ENCODE assay signal across 26 cellular contexts in genomic region chr10:114955984-114956383, GRCh38.
"Had no signal": no experiment of that assay in that cellular context is flagged by ENCODE, and none has a peak within 500 bp of the region (broad histone marks: within the 10 kb centered on the region; RNA-seq: fewer than 3 reads in every experiment).

No MANE protein-coding gene starts in this region.

- FAIRE-seq: astrocyte, small intestine had no signal

- H3K79me2 ChIP-seq: parathyroid adenoma had no signal

- H3K27me3 Mint-ChIP-seq: activated naive CD8-positive, alpha-beta T cell; natural killer cell treated with Interleukin-12 subunit alpha and Interleukin-12 subunit beta and Interleukin-15 and Interleukin-18, amount 100 ng/mL, for 72 hours; T-cell had no signal

- H3K9ac ChIP-seq: parathyroid adenoma had no signal

- H3K9me3 Mint-ChIP-seq: activated T-helper 1 cell treated with anti-CD3 and anti-CD28 coated beads, Interleukin-12 subunit alpha, Interleukin-12 subunit beta, Interleukin-2, Interleukin-4 antibody, amounts not matched to agents 30 ng/mL and 10 ng/mL and 1 ng/mL, durations not matched to agents 14 hours and 24 hours and 36 hours; natural killer cell treated with Interleukin-12 subunit alpha and Interleukin-12 subunit beta and Interleukin-15 and Interleukin-18, amount 100 ng/mL, for 72 hours; stimulated activated effector memory CD8-positive, alpha-beta T cell treated with anti-CD3 and anti-CD28 coated beads, Interleukin-12 subunit alpha, Interleukin-12 subunit beta, amount 100 ng/mL, for 72 hours; T-cell; T-helper 2 cell treated with Interferon-gamma antibody and Interleukin-4, amounts not matched to agents 5 μg/mL and 100 μg/mL, for 36 hours had no signal

- DNase-seq: activated CD4-positive, alpha-beta T cell treated with anti-CD3 and anti-CD28 coated beads, Interleukin-2, amount 50 U/mL, for 1 hour; activated CD4-positive, CD25-positive, alpha-beta regulatory T cell treated with anti-CD3 and anti-CD28 coated beads, Interleukin-2, amount 50 U/mL, for 72 hours; activated CD8-positive, alpha-beta T cell treated with anti-CD3 and anti-CD28 coated beads, Interleukin-2, amount 10 ng/mL, durations not matched to agents 7 days and 5 days; cerebellar nuclear complex; cortex of kidney; kidney glomerular epithelial cell; left ventricle myocardium inferior; midbrain; right lobe of liver; small intestine; stimulated activated CD4-positive, alpha-beta T cell treated with anti-CD3 and anti-CD28 coated beads, Interleukin-2, amount 100 ng/mL, for 24 hours; T-cell; testis; trophoblast cell; uterus had no signal

- H3K27ac ChIP-seq: breast epithelium, epithelial cell of prostate, neutrophil, parathyroid adenoma, right lobe of liver, testis, VCaP had no signal

- H2AFZ ChIP-seq: parathyroid adenoma had no signal

- H3K4me1 ChIP-seq: breast epithelium, right lobe of liver, uterus had no signal

- ATAC-seq: activated CD8-positive, alpha-beta T cell treated with anti-CD3 and anti-CD28 coated beads, Interleukin-2, amount 10 ng/mL, durations not matched to agents 7 days and 5 days; natural killer cell treated with Interleukin-12 subunit alpha and Interleukin-12 subunit beta and Interleukin-15 and Interleukin-18, amount 100 ng/mL, for 72 hours; right lobe of liver; T-cell had no signal

- H3K27ac Mint-ChIP-seq: activated CD8-positive, alpha-beta T cell treated with anti-CD3 and anti-CD28 coated beads, Interleukin-2, amount 10 ng/mL, durations not matched to agents 7 days and 5 days; activated naive CD8-positive, alpha-beta T cell; activated T-helper 1 cell treated with anti-CD3 and anti-CD28 coated beads, Interleukin-12 subunit alpha, Interleukin-12 subunit beta, Interleukin-2, Interleukin-4 antibody, amounts not matched to agents 30 ng/mL and 10 ng/mL and 1 ng/mL, durations not matched to agents 14 hours and 24 hours and 36 hours; natural killer cell treated with Interleukin-12 subunit alpha and Interleukin-12 subunit beta and Interleukin-15 and Interleukin-18, amount 100 ng/mL, for 72 hours; stimulated activated effector memory CD8-positive, alpha-beta T cell treated with anti-CD3 and anti-CD28 coated beads, Interleukin-12 subunit alpha, Interleukin-12 subunit beta, amount 100 ng/mL, for 72 hours; T-cell had no signal

- H3K27me3 ChIP-seq: breast epithelium, neutrophil, right lobe of liver, testis, uterus had no signal

- H3K36me3 ChIP-seq: breast epithelium, neutrophil, uterus had no signal

- H3K9me3 ChIP-seq: breast epithelium, left ventricle myocardium inferior, neutrophil, right lobe of liver, testis, uterus had no signal

- H3K4me3 Mint-ChIP-seq: activated CD8-positive, alpha-beta T cell treated with anti-CD3 and anti-CD28 coated beads, Interleukin-2, amount 10 ng/mL, durations not matched to agents 7 days and 5 days; activated naive CD8-positive, alpha-beta T cell; activated T-helper 1 cell treated with anti-CD3 and anti-CD28 coated beads, Interleukin-12 subunit alpha, Interleukin-12 subunit beta, Interleukin-2, Interleukin-4 antibody, amounts not matched to agents 30 ng/mL and 10 ng/mL and 1 ng/mL, durations not matched to agents 14 hours and 24 hours and 36 hours; natural killer cell treated with Interleukin-12 subunit alpha and Interleukin-12 subunit beta and Interleukin-15 and Interleukin-18, amount 100 ng/mL, for 72 hours; stimulated activated effector memory CD8-positive, alpha-beta T cell treated with anti-CD3 and anti-CD28 coated beads, Interleukin-12 subunit alpha, Interleukin-12 subunit beta, amount 100 ng/mL, for 72 hours; T-cell; T-helper 2 cell treated with Interferon-gamma antibody and Interleukin-4, amounts not matched to agents 5 μg/mL and 100 μg/mL, for 36 hours had no signal

- H3K4me3 ChIP-seq: breast epithelium, left ventricle myocardium inferior, right lobe of liver, testis, uterus had no signal
